Comparison of ENCODE assay signal across 18 cellular contexts in the genomic region with DNA sequence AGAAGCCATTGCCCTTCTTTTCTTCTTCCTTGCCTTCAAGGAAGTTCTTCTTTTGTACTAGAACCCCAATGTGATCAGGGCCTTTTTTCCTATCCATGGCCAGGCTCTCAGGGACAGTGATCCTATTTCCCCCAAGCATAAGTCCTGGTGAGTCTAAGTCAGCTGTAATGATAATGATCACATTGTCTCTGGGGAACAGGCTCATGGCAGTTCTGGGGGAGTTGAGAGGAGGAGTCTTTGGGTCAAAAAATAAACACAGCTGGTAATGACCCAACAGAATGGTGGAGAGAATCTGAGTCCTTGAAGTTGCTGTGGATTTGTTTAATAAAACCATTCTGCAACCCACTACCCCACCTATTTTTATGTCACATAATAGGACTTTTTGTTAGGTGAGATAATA.
A peak's percentile ranks its signal among the peaks of the same experiment; 100 is the strongest.
DNase-seq lines count a peak whose midpoint lies in the region; ATAC-seq, FAIRE-seq and TF ChIP-seq lines count a peak whose summit lies in the region.
"Had no signal": no experiment of that assay in that cellular context is flagged by ENCODE, and none has a peak within 500 bp of the region (broad histone marks: within the 10 kb centered on the region; RNA-seq: fewer than 3 reads in every experiment).

No MANE protein-coding gene starts in this region.

- intact Hi-C loops in HepG2 (cut with micrococcal nuclease; ENCODE audit: unreplicated experiment), result no loop called here
- intact Hi-C loops in right lobe of liver (cut with DNase I), result no loop called here
- intact Hi-C loops in heart left ventricle (cut with DNase I), result no loop called here

- FAIRE-seq in HepG2 (lab: Jason Lieb, UNC), result peak; percentile 48
- FAIRE-seq: bronchial epithelial cell had no signal

- no peaks in the 10 kb centered on the region for H4K20me1 ChIP-seq in HepG2 (ENCODE audit: insufficient read depth, low read length)

- H3K36me3 ChIP-seq in HepG2 (replicated peaks in 1 of 2; ENCODE audit: control insufficient read depth in 1 of 2, insufficient read depth in 2 of 2, low read length in 2 of 2) (no peaks in the 10 kb centered on the region), right lobe of liver (no peaks in the 10 kb centered on the region), RWPE2 (ENCODE audit: low read depth) (no peaks in the 10 kb centered on the region), heart left ventricle (no peaks in the 10 kb centered on the region)
- H3K36me3 ChIP-seq: sigmoid colon, WERI-Rb-1 had no signal

- TF ChIP-seq CTCF in HepG2 (CRISPR knock-in tag; IDR thresholded peaks at IDR 0.05) (no peak), right lobe of liver (IDR thresholded peaks at IDR 0.05) (no peak), RWPE2 (IDR thresholded peaks at IDR 0.05; ENCODE audit: poor library complexity, severe bottlenecking) (no peak), foreskin keratinocyte (conservative IDR thresholded peaks at IDR 0.05) (no peak), heart left ventricle (IDR thresholded peaks at IDR 0.05) (no peak)

- CTCF ChIA-PET in HepG2 (lab: Yijun Ruan, JAX; ENCODE audit: low intra/inter-chr PET ratio, low total read pairs), result no interaction called here

- no peak for TF ChIP-seq RAD21 in HepG2 (CRISPR knock-in tag; IDR thresholded peaks at IDR 0.05)

- no peaks in the 10 kb centered on the region for H3K79me2 ChIP-seq in HepG2 (ENCODE audit: insufficient read depth, low read length)

- H3K4me1 ChIP-seq in HepG2 (ENCODE audit: insufficient read depth, low read length) (peaks cover 67% of the 10 kb centered on the region), right lobe of liver (peaks cover 0 to 13% (median 0%) of the 10 kb centered on the region in 4 donors), RWPE2 (ENCODE audit: insufficient read depth, poor library complexity, severe bottlenecking) (peaks cover 22% of the 10 kb centered on the region), foreskin keratinocyte (peaks cover 16% of the 10 kb centered on the region), heart left ventricle (no peaks in the 10 kb centered on the region)
- H3K4me1 ChIP-seq: sigmoid colon had no signal

- TF ChIP-seq POLR2A in HepG2 (IDR thresholded peaks at IDR 0.05; ENCODE audit: insufficient read depth in 1 of 2, low read depth in 2 of 2, low read length in 2 of 2), result no peak
- TF ChIP-seq POLR2A in right lobe of liver (IDR thresholded peaks at IDR 0.05), result no peak
- no peak for TF ChIP-seq POLR2A in heart left ventricle (IDR thresholded peaks at IDR 0.05)

- no peak for ATAC-seq in HepG2
- no peak for ATAC-seq in right lobe of liver
- no peak for ATAC-seq in RWPE2 (ENCODE audit: low read depth)
- no peak for ATAC-seq in foreskin keratinocyte
- no peak for ATAC-seq in heart left ventricle
- ATAC-seq: activated T-cell treated with anti-CD3 and anti-CD28 coated beads, Interleukin-2, amount 50 U/mL, for 4 hours had no signal

- in situ Hi-C loops in HepG2 (cut with HindIII; ENCODE audit: extremely low pct_ligation_motif_present, low pct_unique_long_range_greater_than_20kb), result no loop called here

- BruUV-seq in HepG2 (replicated peaks; lab: Mats Ljungman, UMichigan), result no TSS peak

- no peaks in the 10 kb centered on the region for H3K9me3 ChIP-seq in HepG2 (ENCODE audit: low read length)
- no peaks in the 10 kb centered on the region for H3K9me3 ChIP-seq in right lobe of liver
- H3K9me3 ChIP-seq in RWPE2 (ENCODE audit: severe bottlenecking), result no peaks in the 10 kb centered on the region
- no peaks in the 10 kb centered on the region for H3K9me3 ChIP-seq in heart left ventricle
- H3K9me3 ChIP-seq: sigmoid colon had no signal

- TF ChIP-seq EP300 in HepG2 (IDR thresholded peaks at IDR 0.05; ENCODE audit: low read depth in 2 of 2, low read length in 2 of 2) (no peak), HepG2 (CRISPR knock-in tag; IDR thresholded peaks at IDR 0.05; ENCODE audit: borderline replicate concordance) (no peak)

- H3K27ac ChIP-seq in HepG2 (ENCODE audit: extremely low read length, insufficient read depth, low read length) (peak overlapping the region; percentile 33), right lobe of liver (no peak overlapping the region), RWPE2 (ENCODE audit: poor library complexity, severe bottlenecking) (peak overlapping the region; percentile 98), foreskin keratinocyte (peak overlapping the region; percentile 85), temporal lobe (ENCODE audit: low read depth, low read length) (peak overlapping the region; percentile 81), heart left ventricle (no peak overlapping the region)
- H3K27ac ChIP-seq: sigmoid colon, WERI-Rb-1 had no signal

- no peaks in the 10 kb centered on the region for H3K27me3 ChIP-seq in HepG2 (ENCODE audit: control insufficient read depth in 1 of 2, insufficient read depth in 2 of 2, low read length in 2 of 2)
- H3K27me3 ChIP-seq in right lobe of liver, result no peaks in the 10 kb centered on the region
- H3K27me3 ChIP-seq in RWPE2 (ENCODE audit: insufficient read depth, poor library complexity, severe bottlenecking), result no peaks in the 10 kb centered on the region
- no peaks in the 10 kb centered on the region for H3K27me3 ChIP-seq in foreskin keratinocyte
- H3K27me3 ChIP-seq in heart left ventricle, result no peaks in the 10 kb centered on the region
- H3K27me3 ChIP-seq: sigmoid colon had no signal

- DNase-seq in HepG2 (ENCODE audit: low spot score) (peak; percentile 40), right lobe of liver (no peak), RWPE2 (ENCODE audit: low spot score) (no peak), foreskin keratinocyte (no peak), AML-193 (lab: John Stamatoyannopoulos, UW) (no peak), NCI-H510A treated with DMSO at 0.1 percent for 48 hours (lab: John Stamatoyannopoulos, UW) (no peak), heart left ventricle (no peak)
- DNase-seq: activated CD4-positive, alpha-beta memory T cell treated with anti-CD3 and anti-CD28 coated beads, Interleukin-2, amount 10 ng/mL, durations not matched to agents 7 days and 5 days; activated naive CD8-positive, alpha-beta T cell treated with anti-CD3 and anti-CD28 coated beads for 36 hours; activated T-cell treated with anti-CD3 and anti-CD28 coated beads, Interleukin-2, amount 50 U/mL, for 4 hours; CD4-positive, alpha-beta memory T cell; NCI-H1694 treated with DMSO at 0.1 percent for 48 hours; sigmoid colon; stimulated activated CD4-positive, alpha-beta T cell treated with anti-CD3 and anti-CD28 coated beads, Interleukin-2, amount 100 ng/mL, for 48 hours; SW 1271; WERI-Rb-1 had no signal

- no peak overlapping the region for H2AFZ ChIP-seq in HepG2 (ENCODE audit: low read length)

- no peak overlapping the region for H3K4me3 ChIP-seq in HepG2 (replicated peaks in 1 of 3; ENCODE audit: insufficient read depth in 1 of 3, low read depth in 2 of 3, low read length in 3 of 3)
- H3K4me3 ChIP-seq in right lobe of liver, result no peak overlapping the region
- H3K4me3 ChIP-seq in RWPE2 (ENCODE audit: severe bottlenecking), result no peak overlapping the region
- no peak overlapping the region for H3K4me3 ChIP-seq in heart left ventricle
- H3K4me3 ChIP-seq: sigmoid colon had no signal

- no peak overlapping the region for H3K4me2 ChIP-seq in HepG2 (ENCODE audit: low read depth, low read length)

- POLR2A ChIA-PET in HepG2 (lab: Yijun Ruan, JAX), result no interaction called here

- H3K9ac ChIP-seq in HepG2 (ENCODE audit: insufficient read depth, low read depth, low read length), result no peak overlapping the region

TF ChIP-seq in HepG2, 621 proteins besides CTCF, POLR2A, EP300 and RAD21:
- TF ChIP-seq, protein P1, sequence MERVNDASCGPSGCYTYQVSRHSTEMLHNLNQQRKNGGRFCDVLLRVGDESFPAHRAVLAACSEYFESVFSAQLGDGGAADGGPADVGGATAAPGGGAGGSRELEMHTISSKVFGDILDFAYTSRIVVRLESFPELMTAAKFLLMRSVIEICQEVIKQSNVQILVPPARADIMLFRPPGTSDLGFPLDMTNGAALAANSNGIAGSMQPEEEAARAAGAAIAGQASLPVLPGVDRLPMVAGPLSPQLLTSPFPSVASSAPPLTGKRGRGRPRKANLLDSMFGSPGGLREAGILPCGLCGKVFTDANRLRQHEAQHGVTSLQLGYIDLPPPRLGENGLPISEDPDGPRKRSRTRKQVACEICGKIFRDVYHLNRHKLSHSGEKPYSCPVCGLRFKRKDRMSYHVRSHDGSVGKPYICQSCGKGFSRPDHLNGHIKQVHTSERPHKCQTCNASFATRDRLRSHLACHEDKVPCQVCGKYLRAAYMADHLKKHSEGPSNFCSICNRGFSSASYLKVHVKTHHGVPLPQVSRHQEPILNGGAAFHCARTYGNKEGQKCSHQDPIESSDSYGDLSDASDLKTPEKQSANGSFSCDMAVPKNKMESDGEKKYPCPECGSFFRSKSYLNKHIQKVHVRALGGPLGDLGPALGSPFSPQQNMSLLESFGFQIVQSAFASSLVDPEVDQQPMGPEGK (CRISPR knock-in tag; IDR thresholded peaks at IDR 0.05), result peak; percentile 30; the same call in 1 of the 2 replicates
- TF ChIP-seq SOX13 (IDR thresholded peaks at IDR 0.05) (no peak), SOX13 (CRISPR knock-in tag; conservative IDR thresholded peaks at IDR 0.05 in 1 of 2, IDR thresholded peaks at IDR 0.05 in 1 of 2) (peak in 1 of 2 experiments; percentile 60; a peak in 2 of 4 replicates), PAX8 (CRISPR knock-in tag; IDR thresholded peaks at IDR 0.05; ENCODE audit: borderline replicate concordance) (no peak), ZNF101 (CRISPR knock-in tag; IDR thresholded peaks at IDR 0.05; ENCODE audit: borderline replicate concordance, low read depth) (no peak), ZFP82 (CRISPR knock-in tag; IDR thresholded peaks at IDR 0.05; ENCODE audit: borderline replicate concordance) (no peak), ZNF530 (CRISPR knock-in tag; IDR thresholded peaks at IDR 0.05; ENCODE audit: low read depth) (no peak), CREM (IDR thresholded peaks at IDR 0.05) (no peak), CREM (CRISPR knock-in tag; IDR thresholded peaks at IDR 0.05) (no peak), SP5 (CRISPR knock-in tag; IDR thresholded peaks at IDR 0.05; ENCODE audit: borderline replicate concordance, low read depth) (peak; percentile 20; the same call in 1 of the 2 replicates)
- TF ChIP-seq, protein P2, sequence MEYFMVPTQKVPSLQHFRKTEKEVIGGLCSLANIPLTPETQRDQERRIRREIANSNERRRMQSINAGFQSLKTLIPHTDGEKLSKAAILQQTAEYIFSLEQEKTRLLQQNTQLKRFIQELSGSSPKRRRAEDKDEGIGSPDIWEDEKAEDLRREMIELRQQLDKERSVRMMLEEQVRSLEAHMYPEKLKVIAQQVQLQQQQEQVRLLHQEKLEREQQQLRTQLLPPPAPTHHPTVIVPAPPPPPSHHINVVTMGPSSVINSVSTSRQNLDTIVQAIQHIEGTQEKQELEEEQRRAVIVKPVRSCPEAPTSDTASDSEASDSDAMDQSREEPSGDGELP (IDR thresholded peaks at IDR 0.05; ENCODE audit: borderline replicate concordance, low read depth), result peak; percentile 75

Comparison
In these comparisons a context has a peak if more than half of its experiments do, and no peak if none do; other contexts are left out.
1. H3K27ac ChIP-seq: peak in HepG2 (single experiment), RWPE2 (single experiment), foreskin keratinocyte (single experiment) and temporal lobe (single experiment); none in right lobe of liver (0 of 3) and heart left ventricle (0 of 12).